25 cellular contexts compared by ENCODE assay signal in genomic region chr12:45477526-45477925, GRCh38.
"Had no signal": no experiment of that assay in that cellular context is flagged by ENCODE, and none has a peak within 500 bp of the region (broad histone marks: within the 10 kb centered on the region; RNA-seq: fewer than 3 reads in every experiment).

No MANE protein-coding gene starts in this region.

- DNase-seq: activated CD4-positive, alpha-beta T cell treated with anti-CD3 and anti-CD28 coated beads, Interleukin-2, amount 10 ng/mL, durations not matched to agents 7 days and 5 days; activated CD4-positive, CD25-positive, alpha-beta regulatory T cell treated with anti-CD3 and anti-CD28 coated beads, Interleukin-2, amount 50 U/mL, for 72 hours; activated CD8-positive, alpha-beta memory T cell treated with anti-CD3 and anti-CD28 coated beads, Interleukin-2, amount 10 ng/mL, durations not matched to agents 7 days and 5 days; activated CD8-positive, alpha-beta T cell treated with anti-CD3 and anti-CD28 coated beads for 36 hours; activated T-cell treated with anti-CD3 and anti-CD28 coated beads for 4 hours; adrenal gland; cerebellar nuclear complex; cortex of kidney; endodermal cell; head of caudate nucleus; left ventricle myocardium superior; mammary epithelial cell; ovary; stimulated activated CD4-positive, alpha-beta T cell treated with anti-CD3 and anti-CD28 coated beads, Interleukin-4, amount 100 ng/mL, for 24 hours; stimulated activated naive CD4-positive, alpha-beta T cell treated with Interleukin-2 at 50 U/mL for 16 hours; T-cell; upper lobe of right lung; WERI-Rb-1 had no signal

- H3K27ac ChIP-seq: adrenal gland, ascending aorta, epithelial cell of prostate, gastroesophageal sphincter, ovary, prostate gland, upper lobe of right lung, WERI-Rb-1 had no signal

- H3K27ac Mint-ChIP-seq: activated CD4-positive, alpha-beta T cell treated with anti-CD3 and anti-CD28 coated beads, Interleukin-2, amount 10 ng/mL, durations not matched to agents 7 days and 5 days; activated CD8-positive, alpha-beta memory T cell treated with anti-CD3 and anti-CD28 coated beads, Interleukin-2, amount 10 ng/mL, durations not matched to agents 7 days and 5 days; activated CD8-positive, alpha-beta T cell treated with anti-CD3 and anti-CD28 coated beads for 36 hours; activated naive CD4-positive, alpha-beta T cell treated with anti-CD3 and anti-CD28 coated beads, Interleukin-2, amount 50 U/mL, for 72 hours; endodermal cell; natural killer cell treated with Interleukin-12 subunit alpha and Interleukin-12 subunit beta and Interleukin-15 and Interleukin-18, amount 100 ng/mL, for 72 hours; T-cell; T-helper 2 cell treated with Interferon-gamma antibody and Interleukin-4, amounts not matched to agents 5 μg/mL and 100 μg/mL, for 36 hours had no signal

- H3K36me3 ChIP-seq: adrenal gland, ascending aorta, gastroesophageal sphincter, ovary, prostate gland, upper lobe of right lung, WERI-Rb-1 had no signal

- H3K4me1 ChIP-seq: adrenal gland, ascending aorta, gastroesophageal sphincter, prostate gland, upper lobe of right lung had no signal

- H3K36me3 Mint-ChIP-seq: activated CD8-positive, alpha-beta memory T cell treated with anti-CD3 and anti-CD28 coated beads, Interleukin-2, amount 10 ng/mL, durations not matched to agents 7 days and 5 days had no signal

- H3K4me1 Mint-ChIP-seq: activated CD4-positive, alpha-beta T cell treated with anti-CD3 and anti-CD28 coated beads, Interleukin-2, amount 10 ng/mL, durations not matched to agents 7 days and 5 days; activated CD8-positive, alpha-beta memory T cell treated with anti-CD3 and anti-CD28 coated beads, Interleukin-2, amount 10 ng/mL, durations not matched to agents 7 days and 5 days; endodermal cell; T-cell had no signal

- H3K4me3 Mint-ChIP-seq: activated CD4-positive, alpha-beta T cell treated with anti-CD3 and anti-CD28 coated beads, Interleukin-2, amount 10 ng/mL, durations not matched to agents 7 days and 5 days; activated CD8-positive, alpha-beta memory T cell treated with anti-CD3 and anti-CD28 coated beads, Interleukin-2, amount 10 ng/mL, durations not matched to agents 7 days and 5 days; activated CD8-positive, alpha-beta T cell treated with anti-CD3 and anti-CD28 coated beads for 36 hours; endodermal cell; natural killer cell treated with Interleukin-12 subunit alpha and Interleukin-12 subunit beta and Interleukin-15 and Interleukin-18, amount 100 ng/mL, for 72 hours; T-cell; T-helper 2 cell treated with Interferon-gamma antibody and Interleukin-4, amounts not matched to agents 5 μg/mL and 100 μg/mL, for 36 hours had no signal

- H3K4me3 ChIP-seq: adrenal gland, ascending aorta, gastroesophageal sphincter, ovary, prostate gland, upper lobe of right lung had no signal

- ATAC-seq: activated CD8-positive, alpha-beta memory T cell treated with anti-CD3 and anti-CD28 coated beads, Interleukin-2, amount 10 ng/mL, durations not matched to agents 7 days and 5 days; activated CD8-positive, alpha-beta T cell treated with anti-CD3 and anti-CD28 coated beads for 36 hours; activated naive CD4-positive, alpha-beta T cell treated with anti-CD3 and anti-CD28 coated beads, Interleukin-2, amount 50 U/mL, for 72 hours; gastroesophageal sphincter; left ventricle myocardium superior; natural killer cell treated with Interleukin-12 subunit alpha and Interleukin-12 subunit beta and Interleukin-15 and Interleukin-18, amount 100 ng/mL, for 72 hours; T-cell; upper lobe of right lung had no signal

- H3K9me3 Mint-ChIP-seq: natural killer cell treated with Interleukin-12 subunit alpha and Interleukin-12 subunit beta and Interleukin-15 and Interleukin-18, amount 100 ng/mL, for 72 hours had no signal

- H3K9me3 ChIP-seq: adrenal gland, ovary, prostate gland, upper lobe of right lung had no signal

- H3K27me3 ChIP-seq: adrenal gland, ascending aorta, gastroesophageal sphincter, ovary, upper lobe of right lung had no signal
